Comparison of ENCODE assay signal across 1 cellular context in the genomic region with DNA sequence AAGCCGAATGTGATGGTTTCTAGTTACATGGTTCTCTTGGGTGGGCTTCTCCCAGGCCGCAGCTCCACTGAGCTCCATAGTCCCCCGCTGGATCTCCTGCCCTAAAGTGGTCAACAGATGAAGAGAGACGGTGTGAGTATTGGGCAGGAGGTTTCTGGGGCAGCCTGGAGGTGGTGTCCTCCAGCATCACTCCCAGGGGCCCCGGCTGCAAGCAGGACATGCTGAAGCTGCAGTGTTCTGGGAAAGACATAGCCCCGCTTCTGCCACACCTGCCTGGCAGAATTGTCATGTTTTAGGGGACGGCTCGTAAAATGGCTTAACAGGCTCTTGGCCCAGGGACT.
TF ChIP-seq lines count a peak whose summit lies in the region.

No MANE protein-coding gene starts in this region.

TF ChIP-seq in K562, 482 proteins besides CTCF, POLR2A, EP300 and RAD21:
- TF ChIP-seq, protein P1, sequence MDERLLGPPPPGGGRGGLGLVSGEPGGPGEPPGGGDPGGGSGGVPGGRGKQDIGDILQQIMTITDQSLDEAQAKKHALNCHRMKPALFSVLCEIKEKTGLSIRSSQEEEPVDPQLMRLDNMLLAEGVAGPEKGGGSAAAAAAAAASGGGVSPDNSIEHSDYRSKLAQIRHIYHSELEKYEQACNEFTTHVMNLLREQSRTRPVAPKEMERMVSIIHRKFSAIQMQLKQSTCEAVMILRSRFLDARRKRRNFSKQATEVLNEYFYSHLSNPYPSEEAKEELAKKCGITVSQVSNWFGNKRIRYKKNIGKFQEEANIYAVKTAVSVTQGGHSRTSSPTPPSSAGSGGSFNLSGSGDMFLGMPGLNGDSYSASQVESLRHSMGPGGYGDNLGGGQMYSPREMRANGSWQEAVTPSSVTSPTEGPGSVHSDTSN (CRISPR knock-in tag; IDR thresholded peaks at IDR 0.05; ENCODE audit: low read depth): no peak
- TF ChIP-seq, protein P1 (tag; conservative IDR thresholded peaks at IDR 0.05; ENCODE audit: low read depth): no peak
- 0 out of 2 replicates have a peak, but pooled peaks have one; percentile 5 for TF ChIP-seq ZNF12 (CRISPR knock-in tag; IDR thresholded peaks at IDR 0.05)
